ENCODE assay signal across 8 cellular contexts in the genomic region with DNA sequence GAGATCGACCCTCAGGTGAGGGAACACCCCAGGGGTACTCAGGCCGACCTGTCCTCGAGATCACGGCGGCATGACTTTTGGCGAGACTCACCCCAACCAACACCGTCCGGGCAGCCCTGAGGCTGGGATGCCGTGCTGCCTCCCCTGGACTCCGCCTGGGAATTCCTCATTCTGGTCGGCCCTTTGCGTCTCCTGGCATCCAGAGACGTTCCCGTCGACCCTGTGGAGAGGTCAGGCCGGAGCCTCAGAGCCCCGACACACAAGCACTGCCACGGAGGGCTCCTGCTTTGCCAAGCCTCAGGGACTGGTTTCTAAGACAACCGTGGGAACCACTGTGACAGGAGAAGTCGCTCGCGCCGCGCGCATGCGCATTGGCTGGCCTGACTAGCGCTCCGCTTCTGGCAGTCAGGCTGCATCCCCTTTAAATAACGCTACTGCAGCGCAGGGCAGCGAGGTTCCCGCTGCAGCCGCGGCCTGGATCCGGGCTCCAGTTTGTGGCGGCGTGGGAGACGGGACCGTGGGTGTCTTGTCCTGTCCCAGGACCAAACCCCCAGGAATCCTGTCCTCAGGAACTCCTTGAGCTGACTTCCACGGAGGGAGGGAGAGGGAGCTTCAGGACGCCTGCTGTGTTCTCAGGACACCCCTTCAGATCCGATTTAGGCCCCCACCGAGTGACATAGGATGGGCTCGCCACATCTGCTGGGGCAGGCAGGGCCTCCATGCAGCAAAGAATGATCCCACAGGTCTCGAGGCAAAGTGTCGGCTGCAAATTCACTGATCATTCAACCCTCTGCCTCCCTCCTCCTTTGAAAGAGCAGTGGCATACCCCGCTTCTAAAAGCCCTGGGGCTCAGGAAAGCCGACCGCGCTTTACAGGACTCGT.
DNase-seq lines count a peak whose midpoint lies in the region; ATAC-seq, FAIRE-seq and TF ChIP-seq lines count a peak whose summit lies in the region.

No MANE protein-coding gene starts in this region.

- POLR2A ChIA-PET in activated CD8-positive, alpha-beta T cell treated with anti-CD3 and anti-CD28 coated beads, Interleukin-2, amount 10 ng/mL, durations not matched to agents 7 days and 5 days (lab: Charles Lee), result no interaction called here

- peak; percentile 57 for ATAC-seq in activated CD8-positive, alpha-beta T cell treated with anti-CD3 and anti-CD28 coated beads, Interleukin-2, amount 10 ng/mL, durations not matched to agents 7 days and 5 days

- peaks cover 52% of the 10 kb centered on the region for H3K4me1 Mint-ChIP-seq in activated CD8-positive, alpha-beta T cell treated with anti-CD3 and anti-CD28 coated beads, Interleukin-2, amount 10 ng/mL, durations not matched to agents 7 days and 5 days (ENCODE audit: low read depth)
- peaks cover 25% of the 10 kb centered on the region for H3K4me1 Mint-ChIP-seq in mesothelial cell of epicardium

- no peaks in the 10 kb centered on the region for H3K36me3 Mint-ChIP-seq in activated CD8-positive, alpha-beta T cell treated with anti-CD3 and anti-CD28 coated beads, Interleukin-2, amount 10 ng/mL, durations not matched to agents 7 days and 5 days (ENCODE audit: low read depth)
- H3K36me3 Mint-ChIP-seq in mesothelial cell of epicardium, result no peaks in the 10 kb centered on the region

- no peak for FAIRE-seq in RCC 7860 (lab: Jason Lieb, UNC)

- peaks cover 56% of the 10 kb centered on the region for H3K27me3 Mint-ChIP-seq in activated CD8-positive, alpha-beta T cell treated with anti-CD3 and anti-CD28 coated beads, Interleukin-2, amount 10 ng/mL, durations not matched to agents 7 days and 5 days (ENCODE audit: low read depth)
- peaks cover 82% of the 10 kb centered on the region for H3K27me3 Mint-ChIP-seq in mesothelial cell of epicardium (ENCODE audit: low read depth)

- no peak for TF ChIP-seq CTCF in mesothelial cell of epicardium (IDR thresholded peaks at IDR 0.05; ENCODE audit: unreplicated experiment)

- H3K27ac Mint-ChIP-seq in activated CD8-positive, alpha-beta T cell treated with anti-CD3 and anti-CD28 coated beads, Interleukin-2, amount 10 ng/mL, durations not matched to agents 7 days and 5 days, result no peak overlapping the region
- H3K27ac Mint-ChIP-seq in mesothelial cell of epicardium, result no peak overlapping the region

- H3K9me3 Mint-ChIP-seq in activated CD8-positive, alpha-beta T cell treated with anti-CD3 and anti-CD28 coated beads, Interleukin-2, amount 10 ng/mL, durations not matched to agents 7 days and 5 days (ENCODE audit: insufficient read depth), result no peaks in the 10 kb centered on the region
- H3K9me3 Mint-ChIP-seq in mesothelial cell of epicardium, result no peaks in the 10 kb centered on the region

- CTCF ChIA-PET in activated CD8-positive, alpha-beta T cell treated with anti-CD3 and anti-CD28 coated beads, Interleukin-2, amount 10 ng/mL, durations not matched to agents 7 days and 5 days (lab: Charles Lee), result no interaction called here

- no peak overlapping the region for H3K4me3 Mint-ChIP-seq in activated CD8-positive, alpha-beta T cell treated with anti-CD3 and anti-CD28 coated beads, Interleukin-2, amount 10 ng/mL, durations not matched to agents 7 days and 5 days
- H3K4me3 Mint-ChIP-seq in mesothelial cell of epicardium, result peak overlapping the region; percentile 65

- DNase-seq in NCI-H1436 (lab: John Stamatoyannopoulos, UW) (peak; percentile 50), NCI-H1436 treated with DMSO at 0.1 percent for 48 hours (lab: John Stamatoyannopoulos, UW) (no peak), NCI-H2227 (lab: John Stamatoyannopoulos, UW; ENCODE audit: unreplicated experiment) (peak; percentile 91), mesothelial cell of epicardium (ENCODE audit: low spot score in 2 of 2, unreplicated experiment in 2 of 2) (no peak), RCC 7860 (ENCODE audit: low spot score) (no peak)
- peak; percentile 78 for DNase-seq in activated CD8-positive, alpha-beta T cell treated with anti-CD3 and anti-CD28 coated beads, Interleukin-2, amount 10 ng/mL, durations not matched to agents 7 days and 5 days
- peak; percentile 77 for DNase-seq in effector CD8-positive, alpha-beta T cell (lab: John Stamatoyannopoulos, UW)
- peak; percentile 53 to 74 for DNase-seq in stimulated activated CD8-positive, alpha-beta memory T cell treated with anti-CD3 and anti-CD28 coated beads, Interleukin-2, amount 100 ng/mL, for 48 hours (ENCODE audit: low read depth in 2 of 2)

Comparison
In these comparisons a context has a peak if more than half of its experiments do, and no peak if none do; other contexts are left out.
1. DNase-seq: peak in NCI-H1436 (single experiment), NCI-H2227 (single experiment), activated CD8-positive, alpha-beta T cell treated with anti-CD3 and anti-CD28 coated beads, Interleukin-2, amount 10 ng/mL, durations not matched to agents 7 days and 5 days (single experiment), effector CD8-positive, alpha-beta T cell (single experiment) and stimulated activated CD8-positive, alpha-beta memory T cell treated with anti-CD3 and anti-CD28 coated beads, Interleukin-2, amount 100 ng/mL, for 48 hours (2 of 2); none in NCI-H1436 treated with DMSO at 0.1 percent for 48 hours (single experiment), mesothelial cell of epicardium (0 of 2) and RCC 7860 (single experiment).